Comparison of ENCODE assay signal across 1 cellular context in genomic region chr19:58543826-58544590, GRCh38.
TF ChIP-seq lines count a peak whose summit lies in the region.

Gene TRIM28 (plus strand): TSS chr19:58544064. CDS start chr19:58544758, 694 bp downstream.

TF ChIP-seq in K562, 482 proteins besides CTCF, POLR2A, EP300 and RAD21 (continued from another document):
- TF ChIP-seq EP400 (IDR thresholded peaks at IDR 0.05) (peak; percentile 86), CREB1 (IDR thresholded peaks at IDR 0.05) (peak; percentile 88), CREB1 (CRISPR knock-in tag; IDR thresholded peaks at IDR 0.05) (peak; percentile 95), KAT8 (IDR thresholded peaks at IDR 0.05; ENCODE audit: low read depth) (no peak), BHLHE40 (IDR thresholded peaks at IDR 0.05; ENCODE audit: low read length) (no peak), ZNF583 (CRISPR knock-in tag; IDR thresholded peaks at IDR 0.05) (peak; percentile 61; the same call in 1 of the 2 replicates), MYC (IDR thresholded peaks at IDR 0.05; ENCODE audit: low read depth, low read length) (peak; percentile 97), MYC (CRISPR knock-in tag; IDR thresholded peaks at IDR 0.05; ENCODE audit: borderline replicate concordance, low read depth) (no peak), ZNF830 (CRISPR knock-in tag; IDR thresholded peaks at IDR 0.05) (no peak), GTF2E2 (tag; IDR thresholded peaks at IDR 0.05) (peak; percentile 73; the same call in 1 of the 2 replicates), ZFX (CRISPR knock-in tag; IDR thresholded peaks at IDR 0.05) (peak; percentile 88), FOXA3 (CRISPR knock-in tag; conservative IDR thresholded peaks at IDR 0.05 in 1 of 2, IDR thresholded peaks at IDR 0.05 in 1 of 2) (no peak), RBM25 (IDR thresholded peaks at IDR 0.05; ENCODE audit: low read depth, low read length, severe bottlenecking) (peak; percentile 33), TBL1XR1 (IDR thresholded peaks at IDR 0.05; ENCODE audit: low read length in 2 of 2) (peak in 1 of 2 experiments; percentile 43; a peak in 2 of 4 replicates), NCOA4 (IDR thresholded peaks at IDR 0.05; ENCODE audit: partially characterized antibody) (no peak), HMGN3 (IDR thresholded peaks at IDR 0.05; ENCODE audit: borderline replicate concordance, extremely low read depth, insufficient read length, low read depth, low read length) (peak; percentile 52)
- TF ChIP-seq, protein P1, sequence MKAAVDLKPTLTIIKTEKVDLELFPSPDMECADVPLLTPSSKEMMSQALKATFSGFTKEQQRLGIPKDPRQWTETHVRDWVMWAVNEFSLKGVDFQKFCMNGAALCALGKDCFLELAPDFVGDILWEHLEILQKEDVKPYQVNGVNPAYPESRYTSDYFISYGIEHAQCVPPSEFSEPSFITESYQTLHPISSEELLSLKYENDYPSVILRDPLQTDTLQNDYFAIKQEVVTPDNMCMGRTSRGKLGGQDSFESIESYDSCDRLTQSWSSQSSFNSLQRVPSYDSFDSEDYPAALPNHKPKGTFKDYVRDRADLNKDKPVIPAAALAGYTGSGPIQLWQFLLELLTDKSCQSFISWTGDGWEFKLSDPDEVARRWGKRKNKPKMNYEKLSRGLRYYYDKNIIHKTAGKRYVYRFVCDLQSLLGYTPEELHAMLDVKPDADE (conservative IDR thresholded peaks at IDR 0.05; ENCODE audit: control insufficient read depth, low read depth, low read length): peak; percentile 46; the same call in 1 of the 2 replicates
- TF ChIP-seq, protein P2, sequence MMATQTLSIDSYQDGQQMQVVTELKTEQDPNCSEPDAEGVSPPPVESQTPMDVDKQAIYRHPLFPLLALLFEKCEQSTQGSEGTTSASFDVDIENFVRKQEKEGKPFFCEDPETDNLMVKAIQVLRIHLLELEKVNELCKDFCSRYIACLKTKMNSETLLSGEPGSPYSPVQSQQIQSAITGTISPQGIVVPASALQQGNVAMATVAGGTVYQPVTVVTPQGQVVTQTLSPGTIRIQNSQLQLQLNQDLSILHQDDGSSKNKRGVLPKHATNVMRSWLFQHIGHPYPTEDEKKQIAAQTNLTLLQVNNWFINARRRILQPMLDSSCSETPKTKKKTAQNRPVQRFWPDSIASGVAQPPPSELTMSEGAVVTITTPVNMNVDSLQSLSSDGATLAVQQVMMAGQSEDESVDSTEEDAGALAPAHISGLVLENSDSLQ (IDR thresholded peaks at IDR 0.05): peak; percentile 49; the same call in 1 of the 2 replicates
